Comparison of ENCODE assay signal across 26 cellular contexts in the genomic region with DNA sequence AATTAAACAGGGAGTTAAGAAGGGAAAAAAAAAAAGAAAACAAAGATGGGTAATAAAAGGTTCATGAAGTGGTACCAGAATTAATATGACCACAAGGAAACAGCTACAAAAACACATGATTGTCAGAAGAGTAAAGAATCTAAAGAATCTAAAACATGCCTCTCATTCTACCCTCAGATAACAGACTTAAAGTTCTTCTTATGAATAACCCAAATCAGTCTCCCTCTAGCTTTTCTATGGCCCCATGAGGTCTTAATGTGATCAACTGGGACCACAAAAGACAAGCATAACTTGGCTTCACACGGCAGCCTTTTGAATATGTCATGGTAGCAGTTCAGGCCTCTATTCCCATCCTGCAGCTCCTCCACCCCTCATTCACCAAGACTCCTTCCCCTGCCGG. TPM values are rescaled to one million over a fixed set of nuclear protein-coding genes. Genes with fewer than 3 reads are reported as not detected.
DNase-seq lines count a peak whose midpoint lies in the region; ATAC-seq, FAIRE-seq and TF ChIP-seq lines count a peak whose summit lies in the region.
"Had no signal": no experiment of that assay in that cellular context is flagged by ENCODE, and none has a peak within 500 bp of the region (broad histone marks: within the 10 kb centered on the region; RNA-seq: fewer than 3 reads in every experiment).

No MANE protein-coding gene starts in this region.

- 68% methylated on average over 2 of the region's 2 CpGs; no CpG with 5 or more reads in 1 of the 2 experiments for WGBS in H1 (ENCODE audit: extremely low coverage in 1 of 2, insufficient coverage in 1 of 2, insufficient read length in 1 of 2, insufficient replicate concordance in 2 of 2, low coverage in 1 of 2, low lambda C conversion rate in 2 of 2, missing lambda C conversion rate in 1 of 2), 2 experiments
- no CpG with 5 or more reads among the region's 2 CpGs for WGBS in neuronal stem cell (ENCODE audit: extremely low coverage in 2 of 2, insufficient read length in 2 of 2, insufficient replicate concordance in 1 of 2), 2 donors
- WGBS in upper lobe of left lung, 2 donors: 76 to 77% methylated on average over 2 of the region's 2 CpGs

- CTCF ChIA-PET in MCF 10A (lab: Yijun Ruan, JAX) (interaction anchor here (1.2 to 1.3 kb wide), 2 partner anchors 12 to 162 kb away, joined by 3 to 5 read pairs; no protein-coding TSS in a partner anchor), H1 (lab: Charles Lee; ENCODE audit: partially characterized antibody) (interaction anchor here (0.7 to 1.2 kb wide), 2 partner anchors 12 to 298 kb away, joined by 3 read pairs; no protein-coding TSS in a partner anchor)

- peak overlapping the region; percentile 8 for H3K27ac Mint-ChIP-seq in MCF 10A (ENCODE audit: low read depth, unreplicated experiment)
- H3K27ac Mint-ChIP-seq: activated CD8-positive, alpha-beta T cell treated with anti-CD3 and anti-CD28 coated beads for 36 hours; dendritic cell treated with granulocyte-macrophage colony-stimulating factor and Interleukin-4, amounts not matched to agents 40 ng/mL and 50 ng/mL, for 4 days; naive thymus-derived CD4-positive, alpha-beta T cell had no signal

- no peak overlapping the region for H2BK120ac ChIP-seq in H1 (replicated peaks; ENCODE audit: low read depth, low read length)
- no peak overlapping the region for H2BK120ac ChIP-seq in neuronal stem cell (ENCODE audit: low read depth, low read length)

- no peak for TF ChIP-seq EP300 in H1 (IDR thresholded peaks at IDR 0.05; ENCODE audit: borderline replicate concordance in 1 of 2, low read depth in 2 of 2, low read length in 2 of 2)
- TF ChIP-seq EP300 in upper lobe of left lung (IDR thresholded peaks at IDR 0.05): no peak

- H4K8ac ChIP-seq in H1 (ENCODE audit: extremely low read depth, insufficient read depth, low read length) (no peak overlapping the region), neuronal stem cell (ENCODE audit: low read depth, low read length) (no peak overlapping the region)

- no peak for TF ChIP-seq CTCF in MCF 10A (IDR thresholded peaks at IDR 0.05; ENCODE audit: unreplicated experiment)
- no peak for TF ChIP-seq CTCF in breast epithelium (IDR thresholded peaks at IDR 0.05)
- no peak for TF ChIP-seq CTCF in H1 (IDR thresholded peaks at IDR 0.05; ENCODE audit: control extremely low read depth in 1 of 3, insufficient read depth in 1 of 3, low read depth in 1 of 3, low read length in 3 of 3)
- no peak for TF ChIP-seq CTCF in upper lobe of left lung (IDR thresholded peaks at IDR 0.05)

- H3K18ac ChIP-seq in H1 (ENCODE audit: extremely low read depth, low read length) (no peak overlapping the region), neuronal stem cell (ENCODE audit: low read length) (no peak overlapping the region)

- no peak for FAIRE-seq in H1 (lab: Jason Lieb, UNC)
- FAIRE-seq: HepG2 had no signal

- no peaks in the 10 kb centered on the region for H3K36me3 Mint-ChIP-seq in MCF 10A (ENCODE audit: insufficient read depth, unreplicated experiment)

- TF ChIP-seq POLR2A in breast epithelium (IDR thresholded peaks at IDR 0.05): no peak
- TF ChIP-seq POLR2A in H1 (IDR thresholded peaks at IDR 0.05; ENCODE audit: control extremely low read depth in 1 of 2, low read depth in 2 of 2, low read length in 2 of 2): no peak
- no peak for TF ChIP-seq POLR2A in upper lobe of left lung (IDR thresholded peaks at IDR 0.05)

- H3K36me3 ChIP-seq in breast epithelium (no peaks in the 10 kb centered on the region), H1 (ENCODE audit: control insufficient read depth in 2 of 4, insufficient read depth in 4 of 4, low read length in 3 of 4) (peaks cover 4 to 43% (median 14%) of the 10 kb centered on the region in 4 experiments; a peak in 6 of 8 replicates), neuronal stem cell (replicated peaks in 1 of 2; ENCODE audit: control insufficient read depth in 2 of 2, insufficient read depth in 2 of 2, low read length in 2 of 2) (peaks cover 17 to 72% of the 10 kb centered on the region in 2 donors), upper lobe of left lung (no peaks in the 10 kb centered on the region)
- H3K36me3 ChIP-seq: thyroid gland had no signal

- H3K4me3 Mint-ChIP-seq in MCF 10A (ENCODE audit: unreplicated experiment): no peak overlapping the region
- H3K4me3 Mint-ChIP-seq: activated CD8-positive, alpha-beta T cell treated with anti-CD3 and anti-CD28 coated beads for 36 hours; dendritic cell treated with granulocyte-macrophage colony-stimulating factor and Interleukin-4, amounts not matched to agents 40 ng/mL and 50 ng/mL, for 4 days; naive thymus-derived CD4-positive, alpha-beta T cell had no signal

- H3K27me3 ChIP-seq in breast epithelium: no peaks in the 10 kb centered on the region
- no peaks in the 10 kb centered on the region for H3K27me3 ChIP-seq in H1 (replicated peaks in 1 of 4; ENCODE audit: control insufficient read depth in 3 of 4, extremely low read depth in 1 of 4, insufficient read depth in 3 of 4, low read length in 3 of 4)
- H3K27me3 ChIP-seq in neuronal stem cell (ENCODE audit: control insufficient read depth in 3 of 3, insufficient read depth in 3 of 3, low read depth in 1 of 3, low read length in 3 of 3): no peaks in the 10 kb centered on the region
- no peaks in the 10 kb centered on the region for H3K27me3 ChIP-seq in upper lobe of left lung
- H3K27me3 ChIP-seq: thyroid gland had no signal

- H3K4me1 ChIP-seq in breast epithelium (no peaks in the 10 kb centered on the region), H1 (replicated peaks in 1 of 4; ENCODE audit: control insufficient read depth in 3 of 4, insufficient read depth in 4 of 4, low read length in 3 of 4) (peaks cover 3 to 9% (median 6%) of the 10 kb centered on the region in 4 experiments; a peak in 6 of 7 replicates), neuronal stem cell (ENCODE audit: control insufficient read depth in 2 of 2, insufficient read depth in 1 of 2, low read depth in 1 of 2, low read length in 2 of 2) (peaks cover 15 to 24% of the 10 kb centered on the region in 2 donors), upper lobe of left lung (no peaks in the 10 kb centered on the region)

- H2AK5ac ChIP-seq in H1 (ENCODE audit: low read depth, low read length) (no peak overlapping the region), neuronal stem cell (ENCODE audit: low read depth, low read length) (no peak overlapping the region)

- H3K23ac ChIP-seq in H1 (ENCODE audit: insufficient read length): no peak overlapping the region
- H3K23ac ChIP-seq in neuronal stem cell (ENCODE audit: low read depth, low read length, poor library complexity): no peak overlapping the region

- intact Hi-C loops in MCF 10A (cut with micrococcal nuclease) (no loop called here), breast epithelium (cut with DNase I; ENCODE audit: low total_unique reads) (no loop called here)

- no peak overlapping the region for H4K91ac ChIP-seq in H1 (replicated peaks; ENCODE audit: insufficient read length, low read length)
- no peak overlapping the region for H4K91ac ChIP-seq in neuronal stem cell (ENCODE audit: low read depth, low read length, poor library complexity)

- H3K23me2 ChIP-seq in H1 (ENCODE audit: low read depth, low read length): no peaks in the 10 kb centered on the region

- no peaks in the 10 kb centered on the region for H3K9me3 ChIP-seq in breast epithelium
- H3K9me3 ChIP-seq in H1 (ENCODE audit: insufficient read depth in 2 of 2, low read depth in 1 of 2, low read length in 1 of 2): no peaks in the 10 kb centered on the region
- H3K9me3 ChIP-seq in neuronal stem cell (replicated peaks in 1 of 2; ENCODE audit: control insufficient read depth in 2 of 2, insufficient read depth in 1 of 2, low read depth in 1 of 2, low read length in 2 of 2): peaks cover 0 to 45% of the 10 kb centered on the region in 2 donors
- H3K9me3 ChIP-seq in upper lobe of left lung: no peaks in the 10 kb centered on the region
- H3K9me3 ChIP-seq: thyroid gland had no signal

- peaks cover 38 to 45% of the 10 kb centered on the region in 2 experiments for H4K20me1 ChIP-seq in H1 (replicated peaks in 1 of 2; ENCODE audit: control insufficient read depth in 1 of 2, insufficient read depth in 2 of 2, low read length in 2 of 2)

- no peak overlapping the region for H3K27ac ChIP-seq in breast epithelium
- H3K27ac ChIP-seq in H1 (ENCODE audit: low read depth, low read length): no peak overlapping the region
- peak overlapping the region; percentile 44 for H3K27ac ChIP-seq in neuronal stem cell (replicated peaks; ENCODE audit: low read length)
- no peak overlapping the region for H3K27ac ChIP-seq in upper lobe of left lung
- H3K27ac ChIP-seq: 22Rv1; BLaER1 treated with 17β-estradiol and CSF1 and Interleukin-3, amounts not matched to agents 10 nM and 100 nM; RWPE1; skin epidermis; thyroid gland had no signal

- H3K79me2 ChIP-seq in H1 (ENCODE audit: control insufficient read depth in 1 of 2, insufficient read depth in 2 of 2, low read length in 2 of 2): peaks cover 58 to 100% of the 10 kb centered on the region in 2 experiments

- no peak overlapping the region for H2BK15ac ChIP-seq in H1 (ENCODE audit: low read length)
- no peak overlapping the region for H2BK15ac ChIP-seq in neuronal stem cell (ENCODE audit: low read length)

- H3K4me2 ChIP-seq in H1 (ENCODE audit: insufficient read depth in 1 of 2, low read depth in 2 of 2, low read length in 2 of 2) (0 out of 4 replicates have a peak overlapping the region, but pooled peaks have one; percentile 13 to 21), neuronal stem cell (ENCODE audit: insufficient read depth, low read length, poor library complexity, severe bottlenecking) (no peak overlapping the region)
- H3K4me2 ChIP-seq: BLaER1 treated with 17β-estradiol and CSF1 and Interleukin-3, amounts not matched to agents 10 nM and 100 nM had no signal

- POLR2A ChIA-PET in MCF 10A (lab: Yijun Ruan, JAX) (interaction anchor here (1.2 kb wide), 1 partner anchor 11 kb away, joined by 5 read pairs; no protein-coding TSS in a partner anchor), H1 (lab: Charles Lee; ENCODE audit: partially characterized antibody) (interaction anchor here (0.9 to 1.4 kb wide), 3 partner anchors 14 to 22 kb away, joined by 3 to 4 read pairs (median 3); no protein-coding TSS in a partner anchor)

- H3K4me1 Mint-ChIP-seq in MCF 10A (ENCODE audit: insufficient read depth, unreplicated experiment): peaks cover 21% of the 10 kb centered on the region

- no peak overlapping the region for H4K5ac ChIP-seq in H1 (ENCODE audit: insufficient read length, low read depth, low read length)

- H3K14ac ChIP-seq in H1 (ENCODE audit: insufficient read length) (no peak overlapping the region), neuronal stem cell (ENCODE audit: low read length) (no peak overlapping the region)

- H2BK12ac ChIP-seq in H1 (ENCODE audit: low read depth, low read length): no peak overlapping the region
- no peak overlapping the region for H2BK12ac ChIP-seq in neuronal stem cell (ENCODE audit: low read length)

- no peak for TF ChIP-seq RAD21 in H1 (IDR thresholded peaks at IDR 0.05 in 1 of 2, conservative IDR thresholded peaks at IDR 0.05 in 1 of 2; ENCODE audit: low read depth in 2 of 2, low read length in 2 of 2)

- H3K79me1 ChIP-seq in H1 (ENCODE audit: low read depth, low read length) (no peaks in the 10 kb centered on the region; the same call in 1 of the 2 replicates), neuronal stem cell (ENCODE audit: low read depth, low read length) (peaks cover 10% of the 10 kb centered on the region)

- no peaks in the 10 kb centered on the region for H3K9me3 Mint-ChIP-seq in MCF 10A (ENCODE audit: unreplicated experiment)
- H3K9me3 Mint-ChIP-seq: activated CD8-positive, alpha-beta T cell treated with anti-CD3 and anti-CD28 coated beads for 36 hours; dendritic cell treated with granulocyte-macrophage colony-stimulating factor and Interleukin-4, amounts not matched to agents 40 ng/mL and 50 ng/mL, for 4 days had no signal

- H3K4me3 ChIP-seq in breast epithelium (no peak overlapping the region), H1 (ENCODE audit: extremely low read depth in 1 of 4, insufficient read depth in 2 of 4, low read depth in 3 of 4, low read length in 4 of 4) (no peak overlapping the region), neuronal stem cell (ENCODE audit: low read length in 2 of 2) (no peak overlapping the region), upper lobe of left lung (no peak overlapping the region)
- H3K4me3 ChIP-seq: BLaER1 treated with 17β-estradiol and CSF1 and Interleukin-3, amounts not matched to agents 10 nM and 100 nM; skin epidermis; thyroid gland had no signal

- BruUV-seq in MCF 10A (replicated peaks; lab: Mats Ljungman, UMichigan): no TSS peak

- DNase-seq in MCF 10A (ENCODE audit: unreplicated experiment) (no peak), breast epithelium (ENCODE audit: low spot score in 2 of 2) (no peak), H1 (ENCODE audit: low read depth in 1 of 2, low spot score in 2 of 2) (no peak), neuronal stem cell (ENCODE audit: low spot score) (no peak), NCI-H82 (lab: John Stamatoyannopoulos, UW) (no peak), upper lobe of left lung (no peak), UCSD-AML1 (lab: John Stamatoyannopoulos, UW; ENCODE audit: unreplicated experiment) (no peak)
- DNase-seq: activated CD8-positive, alpha-beta T cell treated with anti-CD3 and anti-CD28 coated beads for 36 hours; foreskin fibroblast; hypothalamus; kidney glomerular epithelial cell; mammary epithelial cell; naive thymus-derived CD4-positive, alpha-beta T cell; NCI-H1436; NCI-H524 treated with DMSO at 0.1 percent for 48 hours; posterior cingulate gyrus; stimulated activated naive CD4-positive, alpha-beta T cell; thyroid gland had no signal

- H3K4ac ChIP-seq in H1 (replicated peaks; ENCODE audit: insufficient read length, low read depth, low read length) (no peak overlapping the region), neuronal stem cell (ENCODE audit: low read length) (no peak overlapping the region)

- H3K27me3 Mint-ChIP-seq in MCF 10A (ENCODE audit: insufficient read depth, unreplicated experiment): no peaks in the 10 kb centered on the region

- H2BK5ac ChIP-seq in H1 (ENCODE audit: low read depth, low read length): no peak overlapping the region
- no peak overlapping the region for H2BK5ac ChIP-seq in neuronal stem cell (ENCODE audit: low read length)

- H3K9ac ChIP-seq in H1 (replicated peaks in 1 of 4; ENCODE audit: extremely low read depth in 1 of 4, low read depth in 3 of 4, low read length in 3 of 4) (no peak overlapping the region), neuronal stem cell (ENCODE audit: low read depth, low read length, poor library complexity) (no peak overlapping the region)
- H3K9ac ChIP-seq: BLaER1 treated with 17β-estradiol and CSF1 and Interleukin-3, amounts not matched to agents 10 nM and 100 nM had no signal

- H2BK20ac ChIP-seq in H1 (ENCODE audit: low read length): no peak overlapping the region

- no peak overlapping the region for H2AFZ ChIP-seq in H1 (ENCODE audit: low read length)
- H2AFZ ChIP-seq in neuronal stem cell (ENCODE audit: low read length): no peak overlapping the region

- H3K56ac ChIP-seq in H1 (replicated peaks; ENCODE audit: insufficient read length, low read depth, low read length): no peak overlapping the region

- no peak for ATAC-seq in GM18873 (IDR thresholded peaks at IDR 0.05; ENCODE audit: low FRiP score, unreplicated experiment)
- ATAC-seq in upper lobe of left lung (ENCODE audit: low FRiP score in 2 of 2): no peak
- ATAC-seq: activated CD4-positive, CD25-positive, alpha-beta regulatory T cell treated with anti-CD3 and anti-CD28 coated beads, Interleukin-2, amount 50 U/mL, for 24 hours; activated CD8-positive, alpha-beta T cell treated with anti-CD3 and anti-CD28 coated beads for 36 hours; HepG2; naive thymus-derived CD4-positive, alpha-beta T cell had no signal

RNA-seq across cellular contexts. Expression of a gene that starts 6.9 kb away (rescaled TPM):
- total RNA-seq in MCF 10A (2022) (43.0 and 43.4 TPM in 2 replicates), breast epithelium (10 to 100 TPM; 46.2 to 54.7 (median 46.7) TPM), upper lobe of left lung (100 to 1,000 TPM in 3 of 6 donors, 10 to 100 TPM in 3; 73.3 to 246 (median 99.6) TPM)
- 283 and 289 TPM in 2 replicates for total RNA-seq in H1 (2021; fragmentation: NEBNext Ultra II Directional; extraction: Animal tissue kit (Norgen Biotek cat#: 25700))
- polyA plus RNA-seq in H1 (2011; rRNA removed): 64.1 and 80.8 TPM in 2 replicates
- 116 TPM for polyA plus RNA-seq in H1 (2011; cell fraction: cytosol; rRNA removed)
- polyA plus RNA-seq in H1 (2011; cell fraction: nucleus; rRNA removed): 381 TPM
- 156 to 205 TPM (median 187 TPM) in 4 replicates for polyA plus RNA-seq in H1 (2012, experiment 1 of 2)
- 7.9 TPM for polyA plus RNA-seq in H1 (2012, experiment 2 of 2)
- polyA plus RNA-seq in H1 (2013, experiment 1 of 2): 95.2 TPM
- polyA plus RNA-seq in H1 (2013, experiment 2 of 2): 86.2 TPM
- polyA minus RNA-seq in H1 (2011; rRNA and poly(A)+ RNA removed): 161 and 239 TPM in 2 replicates
- 157 TPM for polyA minus RNA-seq in H1 (2011; cell fraction: cytosol; rRNA and poly(A)+ RNA removed)
- polyA minus RNA-seq in H1 (2011; cell fraction: nucleus; rRNA and poly(A)+ RNA removed): 250 TPM
- 81.5 TPM for polyA plus RNA-seq in neuronal stem cell (2013, experiment 1 of 2)
- polyA plus RNA-seq in neuronal stem cell (2013, experiment 2 of 2): 78.9 TPM
